1 cellular context compared by ENCODE assay signal in genomic region chr10:97736902-97737769, GRCh38.
TF ChIP-seq lines count a peak whose summit lies in the region.

Gene ZFYVE27, plus strand, starts transcription at chr10:97737128. Its CDS starts 1,350 bp downstream, at chr10:97738478.

TF ChIP-seq in GM12878, 131 proteins besides CTCF, POLR2A, EP300 and RAD21 (continued from another document and continues in another):
- no peak for TF ChIP-seq HSF1 (IDR thresholded peaks at IDR 0.05; ENCODE audit: low read depth, low read length)
- TF ChIP-seq, protein P1, sequence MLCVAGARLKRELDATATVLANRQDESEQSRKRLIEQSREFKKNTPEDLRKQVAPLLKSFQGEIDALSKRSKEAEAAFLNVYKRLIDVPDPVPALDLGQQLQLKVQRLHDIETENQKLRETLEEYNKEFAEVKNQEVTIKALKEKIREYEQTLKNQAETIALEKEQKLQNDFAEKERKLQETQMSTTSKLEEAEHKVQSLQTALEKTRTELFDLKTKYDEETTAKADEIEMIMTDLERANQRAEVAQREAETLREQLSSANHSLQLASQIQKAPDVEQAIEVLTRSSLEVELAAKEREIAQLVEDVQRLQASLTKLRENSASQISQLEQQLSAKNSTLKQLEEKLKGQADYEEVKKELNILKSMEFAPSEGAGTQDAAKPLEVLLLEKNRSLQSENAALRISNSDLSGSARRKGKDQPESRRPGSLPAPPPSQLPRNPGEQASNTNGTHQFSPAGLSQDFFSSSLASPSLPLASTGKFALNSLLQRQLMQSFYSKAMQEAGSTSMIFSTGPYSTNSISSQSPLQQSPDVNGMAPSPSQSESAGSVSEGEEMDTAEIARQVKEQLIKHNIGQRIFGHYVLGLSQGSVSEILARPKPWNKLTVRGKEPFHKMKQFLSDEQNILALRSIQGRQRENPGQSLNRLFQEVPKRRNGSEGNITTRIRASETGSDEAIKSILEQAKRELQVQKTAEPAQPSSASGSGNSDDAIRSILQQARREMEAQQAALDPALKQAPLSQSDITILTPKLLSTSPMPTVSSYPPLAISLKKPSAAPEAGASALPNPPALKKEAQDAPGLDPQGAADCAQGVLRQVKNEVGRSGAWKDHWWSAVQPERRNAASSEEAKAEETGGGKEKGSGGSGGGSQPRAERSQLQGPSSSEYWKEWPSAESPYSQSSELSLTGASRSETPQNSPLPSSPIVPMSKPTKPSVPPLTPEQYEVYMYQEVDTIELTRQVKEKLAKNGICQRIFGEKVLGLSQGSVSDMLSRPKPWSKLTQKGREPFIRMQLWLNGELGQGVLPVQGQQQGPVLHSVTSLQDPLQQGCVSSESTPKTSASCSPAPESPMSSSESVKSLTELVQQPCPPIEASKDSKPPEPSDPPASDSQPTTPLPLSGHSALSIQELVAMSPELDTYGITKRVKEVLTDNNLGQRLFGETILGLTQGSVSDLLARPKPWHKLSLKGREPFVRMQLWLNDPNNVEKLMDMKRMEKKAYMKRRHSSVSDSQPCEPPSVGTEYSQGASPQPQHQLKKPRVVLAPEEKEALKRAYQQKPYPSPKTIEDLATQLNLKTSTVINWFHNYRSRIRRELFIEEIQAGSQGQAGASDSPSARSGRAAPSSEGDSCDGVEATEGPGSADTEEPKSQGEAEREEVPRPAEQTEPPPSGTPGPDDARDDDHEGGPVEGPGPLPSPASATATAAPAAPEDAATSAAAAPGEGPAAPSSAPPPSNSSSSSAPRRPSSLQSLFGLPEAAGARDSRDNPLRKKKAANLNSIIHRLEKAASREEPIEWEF (IDR thresholded peaks at IDR 0.05; ENCODE audit: insufficient replicate concordance, low read depth, low read length): no peak
- no peak for TF ChIP-seq KAT2A (conservative IDR thresholded peaks at IDR 0.05; ENCODE audit: control insufficient read depth, low read depth, low read length)
- no peak for TF ChIP-seq SUPT20H (IDR thresholded peaks at IDR 0.05; ENCODE audit: borderline replicate concordance, control insufficient read depth, low read depth, low read length)
- TF ChIP-seq RELA (IDR thresholded peaks at IDR 0.05; ENCODE audit: borderline replicate concordance, partially characterized antibody): peak; percentile 12
- TF ChIP-seq RUNX3 (IDR thresholded peaks at IDR 0.05; ENCODE audit: low read length): peak; percentile 61
- no peak for TF ChIP-seq CHD4 (IDR thresholded peaks at IDR 0.05)
- TF ChIP-seq ETV6 (conservative IDR thresholded peaks at IDR 0.05 in 1 of 2, IDR thresholded peaks at IDR 0.05 in 1 of 2; ENCODE audit: borderline replicate concordance in 1 of 2, low read depth in 1 of 2): no peak
- TF ChIP-seq MLLT1 (IDR thresholded peaks at IDR 0.05): no peak
- TF ChIP-seq ASH2L (IDR thresholded peaks at IDR 0.05; ENCODE audit: borderline replicate concordance, low read depth): no peak
- no peak for TF ChIP-seq SRF (IDR thresholded peaks at IDR 0.05; ENCODE audit: low read depth in 2 of 2, low read length in 2 of 2)
- no peak for TF ChIP-seq YBX1 (IDR thresholded peaks at IDR 0.05)
- peak; percentile 80 for TF ChIP-seq LARP7 (IDR thresholded peaks at IDR 0.05)
- TF ChIP-seq SMC3 (IDR thresholded peaks at IDR 0.05; ENCODE audit: borderline replicate concordance, low read length): no peak
- 0 out of 2 replicates have a peak, but pooled peaks have one; percentile 47 for TF ChIP-seq ZBTB33 (IDR thresholded peaks at IDR 0.05)
- TF ChIP-seq, protein P2, sequence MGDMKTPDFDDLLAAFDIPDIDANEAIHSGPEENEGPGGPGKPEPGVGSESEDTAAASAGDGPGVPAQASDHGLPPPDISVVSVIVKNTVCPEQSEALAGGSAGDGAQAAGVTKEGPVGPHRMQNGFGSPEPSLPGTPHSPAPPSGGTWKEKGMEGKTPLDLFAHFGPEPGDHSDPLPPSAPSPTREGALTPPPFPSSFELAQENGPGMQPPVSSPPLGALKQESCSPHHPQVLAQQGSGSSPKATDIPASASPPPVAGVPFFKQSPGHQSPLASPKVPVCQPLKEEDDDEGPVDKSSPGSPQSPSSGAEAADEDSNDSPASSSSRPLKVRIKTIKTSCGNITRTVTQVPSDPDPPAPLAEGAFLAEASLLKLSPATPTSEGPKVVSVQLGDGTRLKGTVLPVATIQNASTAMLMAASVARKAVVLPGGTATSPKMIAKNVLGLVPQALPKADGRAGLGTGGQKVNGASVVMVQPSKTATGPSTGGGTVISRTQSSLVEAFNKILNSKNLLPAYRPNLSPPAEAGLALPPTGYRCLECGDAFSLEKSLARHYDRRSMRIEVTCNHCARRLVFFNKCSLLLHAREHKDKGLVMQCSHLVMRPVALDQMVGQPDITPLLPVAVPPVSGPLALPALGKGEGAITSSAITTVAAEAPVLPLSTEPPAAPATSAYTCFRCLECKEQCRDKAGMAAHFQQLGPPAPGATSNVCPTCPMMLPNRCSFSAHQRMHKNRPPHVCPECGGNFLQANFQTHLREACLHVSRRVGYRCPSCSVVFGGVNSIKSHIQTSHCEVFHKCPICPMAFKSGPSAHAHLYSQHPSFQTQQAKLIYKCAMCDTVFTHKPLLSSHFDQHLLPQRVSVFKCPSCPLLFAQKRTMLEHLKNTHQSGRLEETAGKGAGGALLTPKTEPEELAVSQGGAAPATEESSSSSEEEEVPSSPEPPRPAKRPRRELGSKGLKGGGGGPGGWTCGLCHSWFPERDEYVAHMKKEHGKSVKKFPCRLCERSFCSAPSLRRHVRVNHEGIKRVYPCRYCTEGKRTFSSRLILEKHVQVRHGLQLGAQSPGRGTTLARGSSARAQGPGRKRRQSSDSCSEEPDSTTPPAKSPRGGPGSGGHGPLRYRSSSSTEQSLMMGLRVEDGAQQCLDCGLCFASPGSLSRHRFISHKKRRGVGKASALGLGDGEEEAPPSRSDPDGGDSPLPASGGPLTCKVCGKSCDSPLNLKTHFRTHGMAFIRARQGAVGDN (IDR thresholded peaks at IDR 0.05): peak; percentile 99
- TF ChIP-seq, protein P3, sequence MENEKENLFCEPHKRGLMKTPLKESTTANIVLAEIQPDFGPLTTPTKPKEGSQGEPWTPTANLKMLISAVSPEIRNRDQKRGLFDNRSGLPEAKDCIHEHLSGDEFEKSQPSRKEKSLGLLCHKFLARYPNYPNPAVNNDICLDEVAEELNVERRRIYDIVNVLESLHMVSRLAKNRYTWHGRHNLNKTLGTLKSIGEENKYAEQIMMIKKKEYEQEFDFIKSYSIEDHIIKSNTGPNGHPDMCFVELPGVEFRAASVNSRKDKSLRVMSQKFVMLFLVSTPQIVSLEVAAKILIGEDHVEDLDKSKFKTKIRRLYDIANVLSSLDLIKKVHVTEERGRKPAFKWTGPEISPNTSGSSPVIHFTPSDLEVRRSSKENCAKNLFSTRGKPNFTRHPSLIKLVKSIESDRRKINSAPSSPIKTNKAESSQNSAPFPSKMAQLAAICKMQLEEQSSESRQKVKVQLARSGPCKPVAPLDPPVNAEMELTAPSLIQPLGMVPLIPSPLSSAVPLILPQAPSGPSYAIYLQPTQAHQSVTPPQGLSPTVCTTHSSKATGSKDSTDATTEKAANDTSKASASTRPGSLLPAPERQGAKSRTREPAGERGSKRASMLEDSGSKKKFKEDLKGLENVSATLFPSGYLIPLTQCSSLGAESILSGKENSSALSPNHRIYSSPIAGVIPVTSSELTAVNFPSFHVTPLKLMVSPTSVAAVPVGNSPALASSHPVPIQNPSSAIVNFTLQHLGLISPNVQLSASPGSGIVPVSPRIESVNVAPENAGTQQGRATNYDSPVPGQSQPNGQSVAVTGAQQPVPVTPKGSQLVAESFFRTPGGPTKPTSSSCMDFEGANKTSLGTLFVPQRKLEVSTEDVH (IDR thresholded peaks at IDR 0.05; ENCODE audit: low read depth, partially characterized antibody): no peak
- TF ChIP-seq SIN3A (IDR thresholded peaks at IDR 0.05; ENCODE audit: low read depth, low read length): peak; percentile 70; the same call in 1 of the 2 replicates
- peak; percentile 84 for TF ChIP-seq SMARCA5 (IDR thresholded peaks at IDR 0.05)
- peak; percentile 60; the same call in 1 of the 2 replicates for TF ChIP-seq ZBTB4 (CRISPR knock-in tag; IDR thresholded peaks at IDR 0.05)
- TF ChIP-seq MTA2 (IDR thresholded peaks at IDR 0.05; ENCODE audit: low read depth): no peak
- TF ChIP-seq ZNF24 (IDR thresholded peaks at IDR 0.05): no peak
- no peak for TF ChIP-seq JUNB (IDR thresholded peaks at IDR 0.05)
- TF ChIP-seq, protein P4, sequence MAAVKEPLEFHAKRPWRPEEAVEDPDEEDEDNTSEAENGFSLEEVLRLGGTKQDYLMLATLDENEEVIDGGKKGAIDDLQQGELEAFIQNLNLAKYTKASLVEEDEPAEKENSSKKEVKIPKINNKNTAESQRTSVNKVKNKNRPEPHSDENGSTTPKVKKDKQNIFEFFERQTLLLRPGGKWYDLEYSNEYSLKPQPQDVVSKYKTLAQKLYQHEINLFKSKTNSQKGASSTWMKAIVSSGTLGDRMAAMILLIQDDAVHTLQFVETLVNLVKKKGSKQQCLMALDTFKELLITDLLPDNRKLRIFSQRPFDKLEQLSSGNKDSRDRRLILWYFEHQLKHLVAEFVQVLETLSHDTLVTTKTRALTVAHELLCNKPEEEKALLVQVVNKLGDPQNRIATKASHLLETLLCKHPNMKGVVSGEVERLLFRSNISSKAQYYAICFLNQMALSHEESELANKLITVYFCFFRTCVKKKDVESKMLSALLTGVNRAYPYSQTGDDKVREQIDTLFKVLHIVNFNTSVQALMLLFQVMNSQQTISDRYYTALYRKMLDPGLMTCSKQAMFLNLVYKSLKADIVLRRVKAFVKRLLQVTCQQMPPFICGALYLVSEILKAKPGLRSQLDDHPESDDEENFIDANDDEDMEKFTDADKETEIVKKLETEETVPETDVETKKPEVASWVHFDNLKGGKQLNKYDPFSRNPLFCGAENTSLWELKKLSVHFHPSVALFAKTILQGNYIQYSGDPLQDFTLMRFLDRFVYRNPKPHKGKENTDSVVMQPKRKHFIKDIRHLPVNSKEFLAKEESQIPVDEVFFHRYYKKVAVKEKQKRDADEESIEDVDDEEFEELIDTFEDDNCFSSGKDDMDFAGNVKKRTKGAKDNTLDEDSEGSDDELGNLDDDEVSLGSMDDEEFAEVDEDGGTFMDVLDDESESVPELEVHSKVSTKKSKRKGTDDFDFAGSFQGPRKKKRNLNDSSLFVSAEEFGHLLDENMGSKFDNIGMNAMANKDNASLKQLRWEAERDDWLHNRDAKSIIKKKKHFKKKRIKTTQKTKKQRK (IDR thresholded peaks at IDR 0.05; ENCODE audit: low read depth, low read length): no peak
- TF ChIP-seq SREBF2 (IDR thresholded peaks at IDR 0.05; ENCODE audit: low read length): no peak
